Comparison of ENCODE assay signal across 10 cellular contexts in genomic region chr17:78142113-78142861, GRCh38. TPM values are rescaled to one million over a fixed set of nuclear protein-coding genes. Genes with fewer than 3 reads are reported as not detected.
DNase-seq lines count a peak whose midpoint lies in the region; ATAC-seq and TF ChIP-seq lines count a peak whose summit lies in the region.
"Had no signal": no experiment of that assay in that cellular context is flagged by ENCODE, and none has a peak within 500 bp of the region (broad histone marks: within the 10 kb centered on the region; RNA-seq: fewer than 3 reads in every experiment).

No MANE protein-coding gene starts in this region.

- DNase-seq in activated CD4-positive, alpha-beta memory T cell treated with anti-CD3 and anti-CD28 coated beads for 36 hours = peak; percentile 49
- DNase-seq in activated CD4-positive, alpha-beta memory T cell treated with anti-CD3 and anti-CD28 coated beads, Interleukin-2, amount 10 ng/mL, durations not matched to agents 7 days and 5 days = no peak
- DNase-seq in RWPE1 (ENCODE audit: low spot score) = peak; percentile 88
- peak; percentile 42 for DNase-seq in fibroblast of the aortic adventitia (ENCODE audit: low read depth)
- DNase-seq in suprapubic skin (ENCODE audit: low spot score in 2 of 2) = no peak
- no peak for DNase-seq in UCSD-AML1 (lab: John Stamatoyannopoulos, UW; ENCODE audit: unreplicated experiment)
- no peak for DNase-seq in NCI-H345 (lab: John Stamatoyannopoulos, UW)
- DNase-seq: activated CD4-positive, alpha-beta T cell treated with anti-CD3 and anti-CD28 coated beads for 4 hours had no signal

- CTCF ChIA-PET in activated CD4-positive, alpha-beta memory T cell treated with anti-CD3 and anti-CD28 coated beads for 36 hours (lab: Charles Lee) = interaction anchor here (0.6 to 0.8 kb wide), 3 partner anchors 9 to 29 kb away, joined by 3 to 11 read pairs (median 5); no protein-coding TSS in a partner anchor
- CTCF ChIA-PET in activated CD4-positive, alpha-beta memory T cell treated with anti-CD3 and anti-CD28 coated beads, Interleukin-2, amount 10 ng/mL, durations not matched to agents 7 days and 5 days (lab: Charles Lee) = interaction anchor here (1.3 kb wide), 1 partner anchor 10 kb away, joined by 3 read pairs; no protein-coding TSS in a partner anchor
- CTCF ChIA-PET in RWPE1 (lab: Yijun Ruan, JAX) = interaction anchor here (0.5 to 1.6 kb wide), 3 partner anchors 50 to 97 kb away, joined by 3 read pairs; no protein-coding TSS in a partner anchor

- H3K36me3 Mint-ChIP-seq in activated CD4-positive, alpha-beta memory T cell treated with anti-CD3 and anti-CD28 coated beads for 36 hours = peaks cover 26% of the 10 kb centered on the region
- H3K36me3 Mint-ChIP-seq in activated CD4-positive, alpha-beta memory T cell treated with anti-CD3 and anti-CD28 coated beads, Interleukin-2, amount 10 ng/mL, durations not matched to agents 7 days and 5 days (ENCODE audit: low read depth) = peaks cover 37% of the 10 kb centered on the region

- H3K9me3 Mint-ChIP-seq in activated CD4-positive, alpha-beta memory T cell treated with anti-CD3 and anti-CD28 coated beads for 36 hours = no peaks in the 10 kb centered on the region
- H3K9me3 Mint-ChIP-seq in activated CD4-positive, alpha-beta memory T cell treated with anti-CD3 and anti-CD28 coated beads, Interleukin-2, amount 10 ng/mL, durations not matched to agents 7 days and 5 days = no peaks in the 10 kb centered on the region
- H3K9me3 Mint-ChIP-seq: nephron had no signal

- ATAC-seq in GM19395 (IDR thresholded peaks at IDR 0.05; ENCODE audit: unreplicated experiment) = no peak

- peaks cover 63% of the 10 kb centered on the region for H3K4me1 ChIP-seq in suprapubic skin

- H3K9me3 ChIP-seq in suprapubic skin = no peaks in the 10 kb centered on the region

- no peaks in the 10 kb centered on the region for H3K27me3 Mint-ChIP-seq in activated CD4-positive, alpha-beta memory T cell treated with anti-CD3 and anti-CD28 coated beads for 36 hours
- no peaks in the 10 kb centered on the region for H3K27me3 Mint-ChIP-seq in activated CD4-positive, alpha-beta memory T cell treated with anti-CD3 and anti-CD28 coated beads, Interleukin-2, amount 10 ng/mL, durations not matched to agents 7 days and 5 days

- no peak for TF ChIP-seq EP300 in suprapubic skin (IDR thresholded peaks at IDR 0.05)

- H3K27me3 ChIP-seq in suprapubic skin = no peaks in the 10 kb centered on the region

- TF ChIP-seq CTCF in RWPE1 (conservative IDR thresholded peaks at IDR 0.05; ENCODE audit: low read depth) (no peak), fibroblast of the aortic adventitia (IDR thresholded peaks at IDR 0.05; ENCODE audit: insufficient read depth, low read length) (no peak), suprapubic skin (IDR thresholded peaks at IDR 0.05) (no peak)

- peaks cover 40% of the 10 kb centered on the region for H3K4me1 Mint-ChIP-seq in activated CD4-positive, alpha-beta memory T cell treated with anti-CD3 and anti-CD28 coated beads for 36 hours (ENCODE audit: low read depth)
- H3K4me1 Mint-ChIP-seq in activated CD4-positive, alpha-beta memory T cell treated with anti-CD3 and anti-CD28 coated beads, Interleukin-2, amount 10 ng/mL, durations not matched to agents 7 days and 5 days = peaks cover 46% of the 10 kb centered on the region

- H3K36me3 ChIP-seq in suprapubic skin = no peaks in the 10 kb centered on the region

- H3K4me3 Mint-ChIP-seq in activated CD4-positive, alpha-beta memory T cell treated with anti-CD3 and anti-CD28 coated beads for 36 hours = no peak overlapping the region
- H3K4me3 Mint-ChIP-seq in activated CD4-positive, alpha-beta memory T cell treated with anti-CD3 and anti-CD28 coated beads, Interleukin-2, amount 10 ng/mL, durations not matched to agents 7 days and 5 days = no peak overlapping the region
- H3K4me3 Mint-ChIP-seq: nephron had no signal

- WGBS in suprapubic skin = 34% methylated on average over 14 of the region's 16 CpGs

- intact Hi-C loops in activated CD4-positive, alpha-beta memory T cell treated with anti-CD3 and anti-CD28 coated beads for 36 hours (cut with micrococcal nuclease) = no loop called here

- H3K4me3 ChIP-seq in fibroblast of the aortic adventitia (ENCODE audit: low read depth, low read length) = no peak overlapping the region
- no peak overlapping the region for H3K4me3 ChIP-seq in suprapubic skin

- H3K27ac Mint-ChIP-seq in activated CD4-positive, alpha-beta memory T cell treated with anti-CD3 and anti-CD28 coated beads for 36 hours = peak overlapping the region; percentile 28
- no peak overlapping the region for H3K27ac Mint-ChIP-seq in activated CD4-positive, alpha-beta memory T cell treated with anti-CD3 and anti-CD28 coated beads, Interleukin-2, amount 10 ng/mL, durations not matched to agents 7 days and 5 days

- H3K27ac ChIP-seq in RWPE1 (peak overlapping the region; percentile 92), suprapubic skin (peak overlapping the region; percentile 89)

- POLR2A ChIA-PET in activated CD4-positive, alpha-beta memory T cell treated with anti-CD3 and anti-CD28 coated beads for 36 hours (lab: Charles Lee) = interaction anchor here (1.3 to 2.3 kb wide), 4 partner anchors 9 to 27 kb away, joined by 3 to 7 read pairs (median 6); partner anchors contain the start of gene TMC6
- POLR2A ChIA-PET in activated CD4-positive, alpha-beta memory T cell treated with anti-CD3 and anti-CD28 coated beads, Interleukin-2, amount 10 ng/mL, durations not matched to agents 7 days and 5 days (lab: Charles Lee) = interaction anchor here (0.6 to 14.6 kb wide), 10 partner anchors 11 to 34 kb away, joined by 3 to 332 read pairs (median 4); partner anchors contain the start of genes TMC6 and TMC8
- POLR2A ChIA-PET in RWPE1 (lab: Yijun Ruan, JAX; ENCODE audit: low non-redundant PET) = interaction anchor here (0.8 to 0.9 kb wide), 2 partner anchors 17 to 29 kb away, joined by 7 to 16 read pairs; no protein-coding TSS in a partner anchor

- TF ChIP-seq POLR2A in suprapubic skin (IDR thresholded peaks at IDR 0.05) = no peak

RNA-seq across cellular contexts. Expression of gene C17orf99, which starts 3.9 kb away (rescaled TPM):
- not detected for total RNA-seq in activated CD4-positive, alpha-beta memory T cell treated with anti-CD3 and anti-CD28 coated beads for 36 hours
- total RNA-seq in activated CD4-positive, alpha-beta memory T cell treated with anti-CD3 and anti-CD28 coated beads, Interleukin-2, amount 10 ng/mL, durations not matched to agents 7 days and 5 days = not detected
- not detected in 2 replicates for total RNA-seq in fibroblast of the aortic adventitia (ENCODE audit: low replicate concordance)
- total RNA-seq in suprapubic skin = 1 to 10 TPM in 3 of 4 donors, not detected in 1; 1.4 to 2.7 (median 2.1) TPM

RNA-seq across cellular contexts. Expression of gene TMC8, which starts 11.7 kb away (rescaled TPM):
- 100 to 1,000 TPM; 134 to 140 TPM for total RNA-seq in activated CD4-positive, alpha-beta memory T cell treated with anti-CD3 and anti-CD28 coated beads for 36 hours
- 100 to 1,000 TPM; 316 to 334 TPM for total RNA-seq in activated CD4-positive, alpha-beta memory T cell treated with anti-CD3 and anti-CD28 coated beads, Interleukin-2, amount 10 ng/mL, durations not matched to agents 7 days and 5 days
- total RNA-seq in fibroblast of the aortic adventitia (ENCODE audit: low replicate concordance) = not detected in 2 replicates
- total RNA-seq in suprapubic skin = 1 to 10 TPM in 2 of 4 donors, under 1 TPM in 2; 0.36 to 6.4 (median 1.8) TPM

RNA-seq across cellular contexts. Expression of gene TMC6, which starts 13.7 kb away (rescaled TPM):
- total RNA-seq in activated CD4-positive, alpha-beta memory T cell treated with anti-CD3 and anti-CD28 coated beads for 36 hours = 100 to 1,000 TPM; 157 to 162 TPM
- total RNA-seq in activated CD4-positive, alpha-beta memory T cell treated with anti-CD3 and anti-CD28 coated beads, Interleukin-2, amount 10 ng/mL, durations not matched to agents 7 days and 5 days = 100 to 1,000 TPM; 460 to 463 TPM
- 1.2 TPM in 1 of 2 replicates, not detected in the other for total RNA-seq in fibroblast of the aortic adventitia (ENCODE audit: low replicate concordance)
- 10 to 100 TPM; 27.9 to 48.8 (median 32.0) TPM for total RNA-seq in suprapubic skin

RNA-seq across cellular contexts. Expression of gene SYNGR2, which starts 26.1 kb away (rescaled TPM):
- total RNA-seq in activated CD4-positive, alpha-beta memory T cell treated with anti-CD3 and anti-CD28 coated beads for 36 hours = 10 to 100 TPM; 79.2 to 87.7 TPM
- 10 to 100 TPM; 63.6 to 64.0 TPM for total RNA-seq in activated CD4-positive, alpha-beta memory T cell treated with anti-CD3 and anti-CD28 coated beads, Interleukin-2, amount 10 ng/mL, durations not matched to agents 7 days and 5 days
- 0.90 and 4.6 TPM in 2 replicates for total RNA-seq in fibroblast of the aortic adventitia (ENCODE audit: low replicate concordance)
- 100 to 1,000 TPM; 127 to 139 (median 133) TPM for total RNA-seq in suprapubic skin

RNA-seq across cellular contexts. Expression of gene TK1, which starts 44.6 kb away (rescaled TPM):
- 100 to 1,000 TPM; 188 to 193 TPM for total RNA-seq in activated CD4-positive, alpha-beta memory T cell treated with anti-CD3 and anti-CD28 coated beads for 36 hours
- 100 to 1,000 TPM; 109 to 117 TPM for total RNA-seq in activated CD4-positive, alpha-beta memory T cell treated with anti-CD3 and anti-CD28 coated beads, Interleukin-2, amount 10 ng/mL, durations not matched to agents 7 days and 5 days
- 4.3 and 75.9 TPM in 2 replicates for total RNA-seq in fibroblast of the aortic adventitia (ENCODE audit: low replicate concordance)
- 1 to 10 TPM; 1.0 to 9.1 (median 7.0) TPM for total RNA-seq in suprapubic skin

Comparison
In these comparisons a context has a peak if more than half of its experiments do, and no peak if none do; other contexts are left out.
1. DNase-seq: peak in activated CD4-positive, alpha-beta memory T cell treated with anti-CD3 and anti-CD28 coated beads for 36 hours (single experiment), RWPE1 (single experiment) and fibroblast of the aortic adventitia (single experiment); none in activated CD4-positive, alpha-beta memory T cell treated with anti-CD3 and anti-CD28 coated beads, Interleukin-2, amount 10 ng/mL, durations not matched to agents 7 days and 5 days (single experiment), suprapubic skin (0 of 2), UCSD-AML1 (single experiment) and NCI-H345 (single experiment).
2. RNA of gene TMC8, which starts 11.7 kb away (total RNA-seq): 316 to 334 TPM in activated CD4-positive, alpha-beta memory T cell treated with anti-CD3 and anti-CD28 coated beads, Interleukin-2, amount 10 ng/mL, durations not matched to agents 7 days and 5 days and 134 to 140 TPM in activated CD4-positive, alpha-beta memory T cell treated with anti-CD3 and anti-CD28 coated beads for 36 hours; 0.36 to 6.4 TPM in suprapubic skin and not detected in fibroblast of the aortic adventitia; every median in the first group is over 10 times any median in the second.
3. RNA of gene TMC6, which starts 13.7 kb away (total RNA-seq): 460 to 463 TPM in activated CD4-positive, alpha-beta memory T cell treated with anti-CD3 and anti-CD28 coated beads, Interleukin-2, amount 10 ng/mL, durations not matched to agents 7 days and 5 days, 157 to 162 TPM in activated CD4-positive, alpha-beta memory T cell treated with anti-CD3 and anti-CD28 coated beads for 36 hours and 27.9 to 48.8 TPM in suprapubic skin; 1.2 TPM in fibroblast of the aortic adventitia; every median in the first group is over 10 times any median in the second.